28 cellular contexts compared by ENCODE assay signal in the genomic region with DNA sequence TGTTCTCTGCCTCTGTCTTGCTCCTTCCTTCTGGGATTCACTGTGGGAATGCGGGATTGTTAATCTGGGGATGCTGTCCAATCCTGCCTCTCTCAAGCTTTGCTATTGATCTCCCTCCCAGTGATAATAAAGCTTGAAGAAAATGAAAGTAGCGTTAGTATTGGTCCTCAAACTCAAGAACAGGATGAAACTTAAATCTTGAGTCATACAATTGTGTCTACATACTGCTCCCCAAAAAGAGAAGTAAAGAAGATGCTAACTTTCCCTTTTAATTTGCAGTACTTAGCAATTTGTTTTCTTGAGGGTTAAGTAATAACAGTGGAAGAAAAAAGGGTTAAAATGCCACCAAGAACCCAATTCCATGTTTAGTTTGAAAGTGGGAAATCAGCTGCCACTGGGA. TPM values are rescaled to one million over a fixed set of nuclear protein-coding genes. Genes with fewer than 3 reads are reported as not detected.
"Had no signal": no experiment of that assay in that cellular context is flagged by ENCODE, and none has a peak within 500 bp of the region (broad histone marks: within the 10 kb centered on the region; RNA-seq: fewer than 3 reads in every experiment).

No MANE protein-coding gene starts in this region.

- H3K4me1 ChIP-seq: ascending aorta had no signal

- DNase-seq: activated CD4-positive, alpha-beta T cell treated with anti-CD3 and anti-CD28 coated beads for 36 hours; activated CD4-positive, alpha-beta T cell treated with anti-CD3 and anti-CD28 coated beads, Interleukin-2, amount 10 ng/mL, durations not matched to agents 7 days and 5 days; activated CD4-positive, alpha-beta T cell treated with anti-CD3 and anti-CD28 coated beads, Interleukin-2, amount 50 U/mL, for 48 hours; activated CD8-positive, alpha-beta T cell treated with anti-CD3 and anti-CD28 coated beads, Interleukin-2, amount 10 ng/mL, durations not matched to agents 7 days and 5 days; activated gamma-delta T cell; activated naive CD4-positive, alpha-beta T cell treated with Interleukin-2 at 50 U/mL for 16 hours; activated naive CD8-positive, alpha-beta T cell treated with anti-CD3 and anti-CD28 coated beads, Interleukin-2, amount 10 ng/mL, durations not matched to agents 7 days and 5 days; activated T-cell treated with anti-CD3 and anti-CD28 coated beads, Interleukin-2, amount 50 U/mL, for 24 hours; amygdala; NCI-H1092; NCI-H1436 treated with DMSO at 0.1 percent for 48 hours; NCI-H1694 treated with DMSO at 0.1 percent for 48 hours; NCI-H2029; NCI-H345; NCI-H524 treated with DMSO at 0.1 percent for 48 hours; Right ventricle myocardium superior; T1000 had no signal

- H3K27ac Mint-ChIP-seq: activated CD4-positive, alpha-beta T cell treated with anti-CD3 and anti-CD28 coated beads for 36 hours; activated CD4-positive, alpha-beta T cell treated with anti-CD3 and anti-CD28 coated beads, Interleukin-2, amount 10 ng/mL, durations not matched to agents 7 days and 5 days; activated CD8-positive, alpha-beta T cell treated with anti-CD3 and anti-CD28 coated beads, Interleukin-2, amount 10 ng/mL, durations not matched to agents 7 days and 5 days; activated naive CD4-positive, alpha-beta T cell treated with anti-CD3 and anti-CD28 coated beads, Interleukin-2, amount 50 U/mL, for 24 hours; activated naive CD8-positive, alpha-beta T cell treated with anti-CD3 and anti-CD28 coated beads, Interleukin-2, amount 10 ng/mL, durations not matched to agents 7 days and 5 days; activated T-cell treated with anti-CD3 and anti-CD28 coated beads, Interleukin-2, amount 50 U/mL, for 24 hours; activated T-helper 2 cell treated with anti-CD3 and anti-CD28 coated beads, Interferon-gamma antibody, Interleukin-2, Interleukin-4, amounts not matched to agents 10 μg/mL and 5 μg/mL and 100 μg/mL, durations not matched to agents 14 hours and 24 hours and 36 hours; WTC11 had no signal

- H3K36me3 Mint-ChIP-seq: activated naive CD4-positive, alpha-beta T cell treated with anti-CD3 and anti-CD28 coated beads, Interleukin-2, amount 50 U/mL, for 24 hours; activated naive CD8-positive, alpha-beta T cell treated with anti-CD3 and anti-CD28 coated beads, Interleukin-2, amount 10 ng/mL, durations not matched to agents 7 days and 5 days; WTC11 had no signal

- H3K9ac ChIP-seq: KMS-11 had no signal

- H3K36me3 ChIP-seq: ascending aorta, cardiac muscle cell had no signal

- H3K27me3 ChIP-seq: ascending aorta, cardiac muscle cell had no signal

- FAIRE-seq: TTC549 had no signal

- H3K9me3 ChIP-seq: ascending aorta had no signal

- H3K4me1 Mint-ChIP-seq: activated CD4-positive, alpha-beta T cell treated with anti-CD3 and anti-CD28 coated beads for 36 hours; activated CD4-positive, alpha-beta T cell treated with anti-CD3 and anti-CD28 coated beads, Interleukin-2, amount 10 ng/mL, durations not matched to agents 7 days and 5 days; activated naive CD4-positive, alpha-beta T cell treated with anti-CD3 and anti-CD28 coated beads, Interleukin-2, amount 50 U/mL, for 24 hours; activated naive CD8-positive, alpha-beta T cell treated with anti-CD3 and anti-CD28 coated beads, Interleukin-2, amount 10 ng/mL, durations not matched to agents 7 days and 5 days; WTC11 had no signal

- ATAC-seq: activated CD4-positive, alpha-beta T cell treated with anti-CD3 and anti-CD28 coated beads for 36 hours; activated CD4-positive, CD25-positive, alpha-beta regulatory T cell treated with anti-CD3 and anti-CD28 coated beads, Interleukin-2, amount 50 U/mL, for 24 hours; activated CD8-positive, alpha-beta T cell treated with anti-CD3 and anti-CD28 coated beads, Interleukin-2, amount 10 ng/mL, durations not matched to agents 7 days and 5 days; WTC11 had no signal

- H3K27me3 Mint-ChIP-seq: activated CD4-positive, alpha-beta T cell treated with anti-CD3 and anti-CD28 coated beads for 36 hours; activated CD4-positive, alpha-beta T cell treated with anti-CD3 and anti-CD28 coated beads, Interleukin-2, amount 10 ng/mL, durations not matched to agents 7 days and 5 days; activated naive CD4-positive, alpha-beta T cell treated with anti-CD3 and anti-CD28 coated beads, Interleukin-2, amount 50 U/mL, for 24 hours; activated naive CD8-positive, alpha-beta T cell treated with anti-CD3 and anti-CD28 coated beads, Interleukin-2, amount 10 ng/mL, durations not matched to agents 7 days and 5 days; activated T-cell treated with anti-CD3 and anti-CD28 coated beads, Interleukin-2, amount 50 U/mL, for 24 hours had no signal

- H3K9me3 Mint-ChIP-seq: activated CD4-positive, alpha-beta T cell treated with anti-CD3 and anti-CD28 coated beads, Interleukin-2, amount 10 ng/mL, durations not matched to agents 7 days and 5 days; activated naive CD4-positive, alpha-beta T cell treated with anti-CD3 and anti-CD28 coated beads, Interleukin-2, amount 50 U/mL, for 24 hours; activated naive CD8-positive, alpha-beta T cell treated with anti-CD3 and anti-CD28 coated beads, Interleukin-2, amount 10 ng/mL, durations not matched to agents 7 days and 5 days; activated T-cell treated with anti-CD3 and anti-CD28 coated beads, Interleukin-2, amount 50 U/mL, for 24 hours; activated T-helper 2 cell treated with anti-CD3 and anti-CD28 coated beads, Interferon-gamma antibody, Interleukin-2, Interleukin-4, amounts not matched to agents 10 μg/mL and 5 μg/mL and 100 μg/mL, durations not matched to agents 14 hours and 24 hours and 36 hours; WTC11 had no signal

- H3K4me2 ChIP-seq: KMS-11 had no signal

- H3K27ac ChIP-seq: ascending aorta, cardiac muscle cell, KMS-11 had no signal

- H3K4me3 ChIP-seq: ascending aorta, cardiac muscle cell had no signal

- H3K4me3 Mint-ChIP-seq: activated CD4-positive, alpha-beta T cell treated with anti-CD3 and anti-CD28 coated beads for 36 hours; activated CD4-positive, alpha-beta T cell treated with anti-CD3 and anti-CD28 coated beads, Interleukin-2, amount 10 ng/mL, durations not matched to agents 7 days and 5 days; activated CD8-positive, alpha-beta T cell treated with anti-CD3 and anti-CD28 coated beads, Interleukin-2, amount 10 ng/mL, durations not matched to agents 7 days and 5 days; activated naive CD4-positive, alpha-beta T cell treated with anti-CD3 and anti-CD28 coated beads, Interleukin-2, amount 50 U/mL, for 24 hours; activated naive CD8-positive, alpha-beta T cell treated with anti-CD3 and anti-CD28 coated beads, Interleukin-2, amount 10 ng/mL, durations not matched to agents 7 days and 5 days; activated T-cell treated with anti-CD3 and anti-CD28 coated beads, Interleukin-2, amount 50 U/mL, for 24 hours; WTC11 had no signal

RNA-seq across cellular contexts. Expression of a gene that starts 13.6 kb away (rescaled TPM):
- total RNA-seq: activated CD4-positive, alpha-beta T cell treated with anti-CD3 and anti-CD28 coated beads for 36 hours; activated CD4-positive, alpha-beta T cell treated with anti-CD3 and anti-CD28 coated beads, Interleukin-2, amount 10 ng/mL, durations not matched to agents 7 days and 5 days; activated CD8-positive, alpha-beta T cell treated with anti-CD3 and anti-CD28 coated beads, Interleukin-2, amount 10 ng/mL, durations not matched to agents 7 days and 5 days; activated naive CD8-positive, alpha-beta T cell treated with anti-CD3 and anti-CD28 coated beads, Interleukin-2, amount 10 ng/mL, durations not matched to agents 7 days and 5 days; activated T-helper 2 cell treated with anti-CD3 and anti-CD28 coated beads, Interferon-gamma antibody, Interleukin-2, Interleukin-4, amounts not matched to agents 10 μg/mL and 5 μg/mL and 100 μg/mL, durations not matched to agents 14 hours and 24 hours and 36 hours; NCI-H460; T-helper 1 cell treated with Interleukin-12 subunit alpha and Interleukin-12 subunit beta and Interleukin-4 antibody, amounts not matched to agents 30 ng/mL and 1 ng/mL, for 36 hours; T-helper 2 cell treated with Interferon-gamma antibody and Interleukin-4, amounts not matched to agents 100 ng/mL and 5 ng/mL, for 36 hours had no signal
